In genomic region chr4:121053601-121054143, GRCh38 we compare ENCODE assay signal across 18 cellular contexts. TPM values are rescaled to one million over a fixed set of nuclear protein-coding genes. Genes with fewer than 3 reads are reported as not detected.
DNase-seq lines count a peak whose midpoint lies in the region; ATAC-seq and TF ChIP-seq lines count a peak whose summit lies in the region.
"Had no signal": no experiment of that assay in that cellular context is flagged by ENCODE, and none has a peak within 500 bp of the region (broad histone marks: within the 10 kb centered on the region; RNA-seq: fewer than 3 reads in every experiment).

No MANE protein-coding gene starts in this region.

- no peaks in the 10 kb centered on the region for H3K9me3 ChIP-seq in DND-41 (ENCODE audit: insufficient read depth, low read length, severe bottlenecking)
- no peaks in the 10 kb centered on the region for H3K9me3 ChIP-seq in mammary epithelial cell (replicated peaks; ENCODE audit: insufficient read depth, low read length)
- H3K9me3 ChIP-seq in left lung, result no peaks in the 10 kb centered on the region
- H3K9me3 ChIP-seq in BE2C, result no peaks in the 10 kb centered on the region
- H3K9me3 ChIP-seq: ascending aorta, gastroesophageal sphincter, SJCRH30 had no signal

- no peak overlapping the region for H3K4me2 ChIP-seq in DND-41 (ENCODE audit: insufficient read depth, low read length)
- H3K4me2 ChIP-seq in mammary epithelial cell (ENCODE audit: insufficient read depth, low read depth, low read length), result no peak overlapping the region

- H3K4me1 ChIP-seq in DND-41 (ENCODE audit: insufficient read depth, low read length), result 0 out of 2 replicates have a peak, but pooled peaks cover 4% of the 10 kb centered on the region
- H3K4me1 ChIP-seq in mammary epithelial cell (ENCODE audit: insufficient read depth, low read length), result no peaks in the 10 kb centered on the region
- H3K4me1 ChIP-seq in left lung, result peaks cover 7 to 32% of the 10 kb centered on the region in 2 donors
- no peaks in the 10 kb centered on the region for H3K4me1 ChIP-seq in BE2C
- H3K4me1 ChIP-seq: ascending aorta had no signal

- no peak for TF ChIP-seq POLR2A in erythroblast (IDR thresholded peaks at IDR 0.05; ENCODE audit: low read length)

- dilution Hi-C loops in mammary epithelial cell (cut with HindIII; ENCODE audit: low sequenced_read_pairs), result no loop called here

- H3K79me2 ChIP-seq in DND-41 (ENCODE audit: insufficient read depth, low read length) (no peaks in the 10 kb centered on the region), mammary epithelial cell (ENCODE audit: insufficient read depth, low read length) (no peaks in the 10 kb centered on the region)

- ATAC-seq in DND-41 (ENCODE audit: insufficient read depth, low read depth), result no peak
- no peak for ATAC-seq in left lung
- no peak for ATAC-seq in HG03175 (IDR thresholded peaks at IDR 0.05; ENCODE audit: unreplicated experiment)
- ATAC-seq: activated CD8-positive, alpha-beta T cell treated with anti-CD3 and anti-CD28 coated beads, Interleukin-2, amount 10 ng/mL, durations not matched to agents 7 days and 5 days; gastroesophageal sphincter had no signal

- intact Hi-C loops in mammary epithelial cell (cut with micrococcal nuclease), result no loop called here
- intact Hi-C loops in left lung (cut with DNase I), result no loop called here

- H3K27me3 ChIP-seq in DND-41 (ENCODE audit: insufficient read depth, low read length, poor library complexity), result no peaks in the 10 kb centered on the region
- no peaks in the 10 kb centered on the region for H3K27me3 ChIP-seq in mammary epithelial cell (ENCODE audit: insufficient read depth, low read length)
- no peaks in the 10 kb centered on the region for H3K27me3 ChIP-seq in left lung
- no peaks in the 10 kb centered on the region for H3K27me3 ChIP-seq in BE2C
- H3K27me3 ChIP-seq: ascending aorta, gastroesophageal sphincter, SJCRH30 had no signal

- H2AFZ ChIP-seq in DND-41 (ENCODE audit: low read depth, low read length) (0 out of 2 replicates have a peak overlapping the region, but pooled peaks have one; percentile 13), mammary epithelial cell (ENCODE audit: low read depth, low read length) (peak overlapping the region; percentile 33)

- H3K9ac ChIP-seq in DND-41 (ENCODE audit: low read depth, low read length), result no peak overlapping the region
- H3K9ac ChIP-seq in mammary epithelial cell (ENCODE audit: insufficient read depth, low read length), result no peak overlapping the region

- TF ChIP-seq CTCF in DND-41 (IDR thresholded peaks at IDR 0.05; ENCODE audit: borderline replicate concordance, extremely low read depth, low read length, poor library complexity, severe bottlenecking) (no peak), mammary epithelial cell (conservative IDR thresholded peaks at IDR 0.05 in 1 of 2, IDR thresholded peaks at IDR 0.05 in 1 of 2; ENCODE audit: extremely low read depth in 1 of 2, insufficient read depth in 1 of 2, low read depth in 1 of 2, low read length in 2 of 2) (no peak), left lung (IDR thresholded peaks at IDR 0.05) (no peak), BE2C (IDR thresholded peaks at IDR 0.05; ENCODE audit: low read depth, low read length) (no peak)

- in situ Hi-C loops in mammary epithelial cell (cut with MboI; ENCODE audit: low sequenced_read_pairs in 2 of 2), result no loop called here

- H4K20me1 ChIP-seq in DND-41 (ENCODE audit: insufficient read depth, low read length), result no peaks in the 10 kb centered on the region
- H4K20me1 ChIP-seq in mammary epithelial cell (ENCODE audit: insufficient read depth, low read length), result no peaks in the 10 kb centered on the region

- H3K4me3 ChIP-seq in DND-41 (ENCODE audit: low read depth in 1 of 2, low read length in 2 of 2), result no peak overlapping the region
- H3K4me3 ChIP-seq in mammary epithelial cell (replicated peaks in 1 of 3; ENCODE audit: insufficient read depth in 1 of 3, low read depth in 2 of 3, low read length in 3 of 3), result no peak overlapping the region
- no peak overlapping the region for H3K4me3 ChIP-seq in left lung
- H3K4me3 ChIP-seq in BE2C (ENCODE audit: low read depth, low read length), result no peak overlapping the region
- H3K4me3 ChIP-seq: ascending aorta, gastroesophageal sphincter, SJCRH30 had no signal

- 59% methylated on average over 3 of the region's 3 CpGs for WGBS in mammary epithelial cell (ENCODE audit: low coverage, missing lambda C conversion rate)

- no TSS peak for BruUV-seq in mammary epithelial cell (replicated peaks; lab: Mats Ljungman, UMichigan)

- CTCF ChIA-PET in mammary epithelial cell (lab: Charles Lee; ENCODE audit: low non-redundant PET), result no interaction called here

- H3K36me3 ChIP-seq in DND-41 (ENCODE audit: insufficient read depth, low read length) (no peaks in the 10 kb centered on the region), mammary epithelial cell (ENCODE audit: insufficient read depth, low read length) (no peaks in the 10 kb centered on the region), left lung (no peaks in the 10 kb centered on the region), BE2C (no peaks in the 10 kb centered on the region)
- H3K36me3 ChIP-seq: ascending aorta, gastroesophageal sphincter, SJCRH30 had no signal

- DNase-seq in DND-41, result no peak
- peak; percentile 50 for DNase-seq in LHCN-M2 (ENCODE audit: low read depth)
- DNase-seq in mammary epithelial cell, result peak; percentile 58
- peak in 1 of 2 donors; percentile 37 for DNase-seq in left lung
- DNase-seq in NCI-H2171 treated with DMSO at 0.1 percent for 48 hours (lab: John Stamatoyannopoulos, UW), result no peak
- no peak for DNase-seq in erythroblast (lab: John Stamatoyannopoulos, UW)
- DNase-seq in BE2C, result no peak
- DNase-seq: activated CD8-positive, alpha-beta T cell treated with anti-CD3 and anti-CD28 coated beads, Interleukin-2, amount 10 ng/mL, durations not matched to agents 7 days and 5 days; activated effector memory CD4-positive, alpha-beta T cell treated with Interleukin-2 at 50 U/mL for 16 hours; GF-D8; Karpas-422; NCI-H1930; SJCRH30; trophoblast cell had no signal

- H3K27ac ChIP-seq in DND-41 (ENCODE audit: low read length) (no peak overlapping the region), mammary epithelial cell (ENCODE audit: insufficient read depth, low read depth, low read length) (no peak overlapping the region), left lung (peak overlapping the region; percentile 9 to 31)
- H3K27ac ChIP-seq: ascending aorta, gastroesophageal sphincter, SJCRH30 had no signal

RNA-seq across cellular contexts. Expression of gene NDNF, which starts 18.7 kb away (rescaled TPM):
- 0.11 TPM in 1 of 2 replicates, not detected in the other for total RNA-seq in LHCN-M2 (2014; rRNA removed)
- polyA plus RNA-seq in LHCN-M2 (2012), result 0.17 TPM
- total RNA-seq in mammary epithelial cell, result under 1 TPM in 1 of 2 donors, not detected in 1; under 0.01 TPM
- polyA plus RNA-seq in mammary epithelial cell, result not detected
- polyA minus RNA-seq in mammary epithelial cell, result not detected
- 100 to 1,000 TPM; 143 to 489 TPM for total RNA-seq in left lung
- polyA plus RNA-seq in BE2C (2012; ENCODE audit: insufficient read depth, insufficient read length, low read depth), result not detected
- total RNA-seq: myocyte had no signal

Comparison
In these comparisons a context has a peak if more than half of its experiments do, and no peak if none do; other contexts are left out.
1. DNase-seq: peak in LHCN-M2 (single experiment) and mammary epithelial cell (single experiment); none in DND-41 (single experiment), NCI-H2171 treated with DMSO at 0.1 percent for 48 hours (single experiment), erythroblast (0 of 2) and BE2C (single experiment).
2. H3K27ac ChIP-seq: peak in left lung (2 of 2); none in DND-41 (single experiment) and mammary epithelial cell (single experiment).
3. RNA of gene NDNF, which starts 18.7 kb away (total RNA-seq): 143 to 489 TPM in left lung; 0.11 TPM in LHCN-M2 and under 0.01 TPM in mammary epithelial cell; every median in the first group is over 100 times any median in the second.